ENCODE assay signal across 18 cellular contexts in the genomic region with DNA sequence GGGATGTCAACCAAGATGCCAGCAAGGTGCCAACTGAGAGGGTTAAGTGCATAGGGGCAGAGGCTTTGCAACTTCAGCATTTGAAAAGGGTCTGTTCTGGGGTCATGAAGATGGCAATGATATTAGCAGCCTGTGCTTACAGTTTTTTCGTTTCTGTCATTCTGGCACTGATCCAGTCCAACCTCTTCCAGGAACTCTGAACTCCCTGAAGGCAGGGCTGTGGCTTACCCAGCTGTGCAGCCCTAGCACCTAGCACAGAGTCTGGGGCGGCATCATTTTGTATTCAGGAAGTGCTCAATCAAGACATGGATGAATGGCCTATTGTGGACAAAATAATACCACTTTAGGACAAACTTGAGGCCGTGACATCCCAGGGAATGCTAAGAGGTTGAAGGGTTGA. TPM values are rescaled to one million over a fixed set of nuclear protein-coding genes. Genes with fewer than 3 reads are reported as not detected.
DNase-seq lines count a peak whose midpoint lies in the region; ATAC-seq and TF ChIP-seq lines count a peak whose summit lies in the region.
"Had no signal": no experiment of that assay in that cellular context is flagged by ENCODE, and none has a peak within 500 bp of the region (broad histone marks: within the 10 kb centered on the region; RNA-seq: fewer than 3 reads in every experiment).

No MANE protein-coding gene starts in this region.

- peaks cover 2% of the 10 kb centered on the region for H3K27me3 Mint-ChIP-seq in activated CD4-positive, alpha-beta T cell treated with anti-CD3 and anti-CD28 coated beads, Interleukin-2, amount 10 ng/mL, durations not matched to agents 24 days and 14 days
- H3K27me3 Mint-ChIP-seq in type B pancreatic cell: no peaks in the 10 kb centered on the region
- H3K27me3 Mint-ChIP-seq: T-cell had no signal

- H3K27ac Mint-ChIP-seq in activated CD4-positive, alpha-beta T cell treated with anti-CD3 and anti-CD28 coated beads, Interleukin-2, amount 10 ng/mL, durations not matched to agents 24 days and 14 days: peak overlapping the region; percentile 45
- peak overlapping the region; percentile 63 for H3K27ac Mint-ChIP-seq in type B pancreatic cell
- H3K27ac Mint-ChIP-seq: T-cell had no signal

- intact Hi-C loops in activated CD4-positive, alpha-beta T cell treated with anti-CD3 and anti-CD28 coated beads, Interleukin-2, amount 10 ng/mL, durations not matched to agents 24 days and 14 days (cut with micrococcal nuclease): no loop called here

- peaks cover 3% of the 10 kb centered on the region for H3K9me3 Mint-ChIP-seq in activated CD4-positive, alpha-beta T cell treated with anti-CD3 and anti-CD28 coated beads, Interleukin-2, amount 10 ng/mL, durations not matched to agents 24 days and 14 days
- peaks cover 4% of the 10 kb centered on the region for H3K9me3 Mint-ChIP-seq in type B pancreatic cell
- H3K9me3 Mint-ChIP-seq: T-cell had no signal

- H3K4me1 Mint-ChIP-seq in activated CD4-positive, alpha-beta T cell treated with anti-CD3 and anti-CD28 coated beads, Interleukin-2, amount 10 ng/mL, durations not matched to agents 24 days and 14 days: peaks cover 5% of the 10 kb centered on the region
- peaks cover 30% of the 10 kb centered on the region for H3K4me1 Mint-ChIP-seq in type B pancreatic cell (ENCODE audit: unreplicated experiment)

- no peaks in the 10 kb centered on the region for H3K36me3 Mint-ChIP-seq in activated CD4-positive, alpha-beta T cell treated with anti-CD3 and anti-CD28 coated beads, Interleukin-2, amount 10 ng/mL, durations not matched to agents 24 days and 14 days (ENCODE audit: low read depth)
- no peaks in the 10 kb centered on the region for H3K36me3 Mint-ChIP-seq in type B pancreatic cell
- H3K36me3 Mint-ChIP-seq: CD14-positive monocyte, T-cell had no signal

- ATAC-seq in esophagus mucosa (peak; percentile 71), HG02678 (IDR thresholded peaks at IDR 0.05; ENCODE audit: unreplicated experiment) (no peak), HG03045 (IDR thresholded peaks at IDR 0.05; ENCODE audit: unreplicated experiment) (no peak)
- ATAC-seq: HepG2, T-cell had no signal

- no peak for TF ChIP-seq CTCF in type B pancreatic cell (conservative IDR thresholded peaks at IDR 0.05)

- H3K4me3 Mint-ChIP-seq in activated CD4-positive, alpha-beta T cell treated with anti-CD3 and anti-CD28 coated beads, Interleukin-2, amount 10 ng/mL, durations not matched to agents 24 days and 14 days: no peak overlapping the region
- no peak overlapping the region for H3K4me3 Mint-ChIP-seq in type B pancreatic cell
- H3K4me3 Mint-ChIP-seq: CD14-positive monocyte, T-cell had no signal

- DNase-seq in activated CD4-positive, alpha-beta T cell treated with anti-CD3 and anti-CD28 coated beads, Interleukin-2, amount 10 ng/mL, durations not matched to agents 24 days and 14 days: no peak
- DNase-seq in activated CD4-positive, alpha-beta T cell treated with anti-CD3 and anti-CD28 coated beads, Interleukin-2, amount 50 U/mL, for 4 hours: no peak
- peak; percentile 26 for DNase-seq in OCI-M1 (lab: John Stamatoyannopoulos, UW)
- DNase-seq in type B pancreatic cell (ENCODE audit: extremely low spot score, unreplicated experiment): no peak
- no peak for DNase-seq in NOMO-1 treated with DMSO at 0.1 percent for 48 hours (lab: John Stamatoyannopoulos, UW; ENCODE audit: unreplicated experiment)
- DNase-seq: AML-193, H7, KBM-7, NCI-H1105, NCI-H146, NCI-H2029, NCI-H226, T-cell had no signal

RNA-seq across cellular contexts. Expression of gene HES1, which starts 51.6 kb away (rescaled TPM):
- total RNA-seq in activated CD4-positive, alpha-beta T cell treated with anti-CD3 and anti-CD28 coated beads, Interleukin-2, amount 10 ng/mL, durations not matched to agents 24 days and 14 days: 0.64 and 1.2 TPM in 2 replicates
- 95.2 TPM for total RNA-seq in esophagus mucosa
- 100 and 180 TPM in 2 replicates for total RNA-seq in type B pancreatic cell (ENCODE audit: low replicate concordance)

Comparison
In these comparisons a context has a peak if more than half of its experiments do, and no peak if none do; other contexts are left out.
1. RNA of gene HES1, which starts 51.6 kb away (total RNA-seq): 100 to 180 TPM in type B pancreatic cell and 95.2 TPM in esophagus mucosa (single experiment); 0.64 to 1.2 TPM in activated CD4-positive, alpha-beta T cell treated with anti-CD3 and anti-CD28 coated beads, Interleukin-2, amount 10 ng/mL, durations not matched to agents 24 days and 14 days; every median in the first group is over 10 times any median in the second.